19 cellular contexts compared by ENCODE assay signal in the genomic region with DNA sequence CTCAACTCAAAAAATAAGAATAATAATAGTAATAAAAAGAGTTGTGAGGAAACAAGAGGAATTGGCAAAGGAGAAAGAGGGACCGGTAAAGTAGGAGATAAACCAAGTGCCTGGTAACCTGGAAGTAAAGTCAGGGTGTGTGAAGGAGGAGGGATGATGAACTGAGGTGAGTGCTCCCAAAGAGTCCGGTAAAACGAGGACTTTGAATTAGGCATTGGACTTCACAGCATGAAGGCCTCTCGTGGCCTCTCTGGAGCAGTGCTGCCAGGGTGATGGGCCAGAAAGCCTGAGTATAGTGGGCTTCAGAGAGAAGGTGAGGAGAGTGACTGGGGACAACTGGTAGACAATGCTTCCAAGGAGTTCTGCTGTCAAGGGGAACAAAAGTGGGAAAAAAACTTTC.
"Had no signal": no experiment of that assay in that cellular context is flagged by ENCODE, and none has a peak within 500 bp of the region (broad histone marks: within the 10 kb centered on the region; RNA-seq: fewer than 3 reads in every experiment).

No MANE protein-coding gene starts in this region.

- ATAC-seq: activated CD4-positive, CD25-positive, alpha-beta regulatory T cell treated with anti-CD3 and anti-CD28 coated beads, Interleukin-2, amount 50 U/mL, for 24 hours; left ventricle myocardium superior; mucosa of descending colon; pancreas; SK-N-SH treated with all-trans-retinoic acid at 6 μM for 48 hours; stimulated activated naive CD8-positive, alpha-beta T cell treated with anti-CD3 and anti-CD28 coated beads, Interleukin-15, Interleukin-2, amounts not matched to agents 100 U/mL and 50 U/mL, for 24 hours; T-cell had no signal

- H3K36me3 ChIP-seq: pancreas, transverse colon had no signal

- H3K4me1 ChIP-seq: adrenal gland, sigmoid colon, transverse colon, vagina had no signal

- H3K4me3 ChIP-seq: adrenal gland, mucosa of descending colon, pancreas, sigmoid colon, transverse colon, vagina had no signal

- H3K4me3 Mint-ChIP-seq: dendritic cell treated with granulocyte-macrophage colony-stimulating factor and Interleukin-4, amounts not matched to agents 40 ng/mL and 50 ng/mL, for 4 days; naive B cell; T-cell had no signal

- H3K9me3 ChIP-seq: adrenal gland, mucosa of descending colon, neutrophil, pancreas, sigmoid colon, transverse colon, vagina had no signal

- DNase-seq: activated CD4-positive, alpha-beta T cell treated with anti-CD3 and anti-CD28 coated beads, Interleukin-2, amount 50 U/mL, for 48 hours; activated naive CD4-positive, alpha-beta T cell treated with anti-CD3 and anti-CD28 coated beads, Interleukin-2, amount 50 U/mL, for 16 hours; adrenal gland; effector CD8-positive, alpha-beta T cell; left ventricle myocardium superior; mucosa of descending colon; naive B cell; pancreas; sigmoid colon; stimulated activated naive CD8-positive, alpha-beta T cell treated with anti-CD3 and anti-CD28 coated beads, Interleukin-15, Interleukin-2, amounts not matched to agents 100 U/mL and 50 U/mL, for 24 hours; substantia nigra; T-cell; T1000; transverse colon had no signal

- H3K27me3 Mint-ChIP-seq: dendritic cell treated with granulocyte-macrophage colony-stimulating factor and Interleukin-4, amounts not matched to agents 40 ng/mL and 50 ng/mL, for 4 days; naive B cell; T-cell had no signal

- H3K27me3 ChIP-seq: adrenal gland, neutrophil, pancreas, sigmoid colon, transverse colon, vagina had no signal

- H3K36me3 Mint-ChIP-seq: T-cell had no signal

- H3K27ac ChIP-seq: adrenal gland, neutrophil, pancreas, sigmoid colon, transverse colon, vagina had no signal

- H3K27ac Mint-ChIP-seq: dendritic cell treated with granulocyte-macrophage colony-stimulating factor and Interleukin-4, amounts not matched to agents 40 ng/mL and 50 ng/mL, for 4 days; T-cell had no signal

- H3K9me3 Mint-ChIP-seq: dendritic cell treated with granulocyte-macrophage colony-stimulating factor and Interleukin-4, amounts not matched to agents 40 ng/mL and 50 ng/mL, for 4 days; naive B cell; T-cell had no signal
